ENCODE assay signal across 9 cellular contexts in the genomic region with DNA sequence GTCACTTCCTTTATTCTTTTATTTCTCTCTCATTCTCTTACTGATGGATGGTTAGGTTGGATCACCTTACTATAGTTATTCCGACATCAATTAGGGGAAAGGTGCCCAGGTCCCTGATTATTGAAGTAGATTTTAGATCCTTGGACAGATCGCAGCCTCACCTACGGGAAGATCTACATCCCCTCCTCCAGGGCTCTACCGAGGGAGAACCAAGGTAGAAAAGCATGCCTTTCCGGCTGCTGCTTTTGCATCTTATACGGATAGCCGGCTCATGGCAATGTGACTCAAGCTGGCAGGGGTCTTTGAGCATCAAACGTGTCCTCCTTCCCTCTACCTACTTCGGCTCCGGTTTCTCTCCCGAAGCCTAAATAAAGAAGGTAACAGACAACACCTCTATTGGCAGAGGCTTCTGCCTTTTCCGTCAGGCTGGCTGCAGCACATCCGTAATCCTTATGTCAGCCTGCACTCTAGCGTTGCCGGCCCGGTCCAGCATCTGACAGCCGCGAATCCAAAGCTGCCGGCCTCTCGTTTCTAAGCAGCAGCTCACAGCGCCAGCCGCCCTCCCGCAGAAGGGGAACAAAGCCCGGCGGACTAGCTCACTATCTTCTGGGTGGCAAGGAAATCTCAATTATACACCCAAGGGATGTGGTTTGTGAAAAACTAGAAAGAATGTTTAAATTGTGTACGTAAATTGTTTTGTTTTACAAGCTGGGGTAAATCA. TPM values are rescaled to one million over a fixed set of nuclear protein-coding genes. Genes with fewer than 3 reads are reported as not detected.
A peak's percentile ranks its signal among the peaks of the same experiment; 100 is the strongest.
DNase-seq lines count a peak whose midpoint lies in the region; ATAC-seq and TF ChIP-seq lines count a peak whose summit lies in the region.
"Had no signal": no experiment of that assay in that cellular context is flagged by ENCODE, and none has a peak within 500 bp of the region (broad histone marks: within the 10 kb centered on the region; RNA-seq: fewer than 3 reads in every experiment).

No MANE protein-coding gene starts in this region.

- peak overlapping the region; percentile 17 for H2AFZ ChIP-seq in parathyroid adenoma

- no peaks in the 10 kb centered on the region for H3K9me3 ChIP-seq in parathyroid adenoma (ENCODE audit: control insufficient read depth, low read length)
- H3K9me3 ChIP-seq in CD8-positive, alpha-beta T cell (ENCODE audit: low read length), result no peaks in the 10 kb centered on the region

- H3K4me1 ChIP-seq in parathyroid adenoma, result no peaks in the 10 kb centered on the region
- no peaks in the 10 kb centered on the region for H3K4me1 ChIP-seq in CD8-positive, alpha-beta T cell (ENCODE audit: insufficient read depth, low read length)

- H3K4me1 Mint-ChIP-seq in CD8-positive, alpha-beta T cell (ENCODE audit: low read depth), result no peaks in the 10 kb centered on the region

- TF ChIP-seq CTCF in parathyroid adenoma (IDR thresholded peaks at IDR 0.05), result peak; percentile 30
- no peak for TF ChIP-seq CTCF in CD8-positive, alpha-beta T cell (IDR thresholded peaks at IDR 0.05)

- no peak overlapping the region for H3K27ac ChIP-seq in parathyroid adenoma
- H3K27ac ChIP-seq in CD8-positive, alpha-beta T cell (ENCODE audit: low read depth, low read length), result no peak overlapping the region

- POLR2A ChIA-PET in CD8-positive, alpha-beta T cell (lab: Charles Lee), result no interaction called here

- DNase-seq in COLO668 (lab: John Stamatoyannopoulos, UW; ENCODE audit: unreplicated experiment), result peak; percentile 12
- DNase-seq in SW480 (ENCODE audit: low spot score), result peak; percentile 22
- DNase-seq in head of caudate nucleus, result peak; percentile 64 to 93 (median 82)
- DNase-seq in SIG-M5 treated with dmso at 0.1 percent for 504 hours (lab: John Stamatoyannopoulos, UW; ENCODE audit: unreplicated experiment), result no peak
- no peak for DNase-seq in CD8-positive, alpha-beta T cell
- DNase-seq in NCI-H2196 (lab: John Stamatoyannopoulos, UW; ENCODE audit: unreplicated experiment), result no peak

- H3K9me3 Mint-ChIP-seq in CD8-positive, alpha-beta T cell, result no peaks in the 10 kb centered on the region
- H3K9me3 Mint-ChIP-seq: memory B cell had no signal

- no peaks in the 10 kb centered on the region for H3K79me2 ChIP-seq in parathyroid adenoma

- no peak overlapping the region for H3K4me3 Mint-ChIP-seq in CD8-positive, alpha-beta T cell
- H3K4me3 Mint-ChIP-seq: memory B cell had no signal

- no peak overlapping the region for H3K27ac Mint-ChIP-seq in CD8-positive, alpha-beta T cell
- H3K27ac Mint-ChIP-seq: memory B cell had no signal

- H3K36me3 Mint-ChIP-seq in CD8-positive, alpha-beta T cell, result no peaks in the 10 kb centered on the region
- H3K36me3 Mint-ChIP-seq: memory B cell had no signal

- peak; percentile 39 for ATAC-seq in HG03175 (IDR thresholded peaks at IDR 0.05; ENCODE audit: unreplicated experiment)
- ATAC-seq in CD8-positive, alpha-beta T cell, result no peak

- H3K27me3 Mint-ChIP-seq in CD8-positive, alpha-beta T cell (ENCODE audit: low read depth), result peaks cover 35% of the 10 kb centered on the region

- peak overlapping the region; percentile 9 for H3K4me2 ChIP-seq in parathyroid adenoma (ENCODE audit: low read length)

- no peaks in the 10 kb centered on the region for H3K27me3 ChIP-seq in parathyroid adenoma (ENCODE audit: control insufficient read depth, insufficient read depth, low read length)
- no peaks in the 10 kb centered on the region for H3K27me3 ChIP-seq in CD8-positive, alpha-beta T cell (ENCODE audit: insufficient read depth, low read length)

- no peak overlapping the region for H3K9ac ChIP-seq in parathyroid adenoma

- CTCF ChIA-PET in CD8-positive, alpha-beta T cell (lab: Charles Lee), result interaction anchor here (0.7 kb wide), 1 partner anchor 1858 kb away, joined by 3 read pairs; no protein-coding TSS in a partner anchor

- intact Hi-C loops in head of caudate nucleus (cut with DNase I), result no loop called here
- intact Hi-C loops in CD8-positive, alpha-beta T cell (cut with DNase I, micrococcal nuclease), result no loop called here

- H3K4me3 ChIP-seq in parathyroid adenoma (ENCODE audit: low read depth, low read length), result no peak overlapping the region
- H3K4me3 ChIP-seq in CD8-positive, alpha-beta T cell (ENCODE audit: low read depth, low read length), result no peak overlapping the region

- H3K36me3 ChIP-seq in parathyroid adenoma (ENCODE audit: control insufficient read depth, insufficient read depth, low read length), result no peaks in the 10 kb centered on the region
- H3K36me3 ChIP-seq in CD8-positive, alpha-beta T cell (ENCODE audit: insufficient read depth, low read length), result no peaks in the 10 kb centered on the region

RNA-seq across cellular contexts. Expression of a gene that starts 46.9 kb away (rescaled TPM):
- not detected for total RNA-seq in CD8-positive, alpha-beta T cell

Comparison
In these comparisons a context has a peak if more than half of its experiments do, and no peak if none do; other contexts are left out.
1. DNase-seq: peak in COLO668 (single experiment), SW480 (single experiment) and head of caudate nucleus (42 of 42); none in SIG-M5 treated with dmso at 0.1 percent for 504 hours (single experiment), CD8-positive, alpha-beta T cell (0 of 7) and NCI-H2196 (single experiment).